Comparison of ENCODE assay signal across 8 cellular contexts in genomic region chr11:809287-810039, GRCh38. TPM values are rescaled to one million over a fixed set of nuclear protein-coding genes. Genes with fewer than 3 reads are reported as not detected.
DNase-seq lines count a peak whose midpoint lies in the region; TF ChIP-seq lines count a peak whose summit lies in the region.

Gene RPLP2 (plus strand): TSS chr11:809967. CDS start chr11:810235, 268 bp downstream.

- CTCF ChIA-PET in activated naive CD4-positive, alpha-beta T cell treated with anti-CD3 and anti-CD28 coated beads, Interleukin-2, amount 10 ng/mL, durations not matched to agents 7 days and 5 days (lab: Charles Lee) = no interaction called here

- H3K9me3 ChIP-seq in SK-N-MC (ENCODE audit: low read depth, low read length) (no peaks in the 10 kb centered on the region), suprapubic skin (no peaks in the 10 kb centered on the region)

- H3K9me3 Mint-ChIP-seq in HFFc6 = no peaks in the 10 kb centered on the region
- no peaks in the 10 kb centered on the region for H3K9me3 Mint-ChIP-seq in activated naive CD4-positive, alpha-beta T cell treated with anti-CD3 and anti-CD28 coated beads, Interleukin-2, amount 10 ng/mL, durations not matched to agents 7 days and 5 days

- H3K4me3 Mint-ChIP-seq in HFFc6 = peak within 1 kb of the TSS; percentile 98
- peak within 1 kb of the TSS; percentile 91 for H3K4me3 Mint-ChIP-seq in activated naive CD4-positive, alpha-beta T cell treated with anti-CD3 and anti-CD28 coated beads, Interleukin-2, amount 10 ng/mL, durations not matched to agents 7 days and 5 days

- WGBS in suprapubic skin = 0% methylated on average over 16 of the region's 81 CpGs

- peak within 1 kb of the TSS; percentile 100 for H3K27ac Mint-ChIP-seq in HFFc6
- H3K27ac Mint-ChIP-seq in activated naive CD4-positive, alpha-beta T cell treated with anti-CD3 and anti-CD28 coated beads, Interleukin-2, amount 10 ng/mL, durations not matched to agents 7 days and 5 days = peak within 1 kb of the TSS; percentile 97

- DNase-seq in GM03348 (ENCODE audit: low spot score) = peak; percentile 96
- DNase-seq in HFFc6 = peak; percentile 95
- peak; percentile 96 for DNase-seq in NB4 (ENCODE audit: low read depth)
- peak; percentile 79 for DNase-seq in SK-N-MC (ENCODE audit: low read depth, low spot score)
- DNase-seq in activated naive CD4-positive, alpha-beta T cell treated with anti-CD3 and anti-CD28 coated beads, Interleukin-2, amount 10 ng/mL, durations not matched to agents 7 days and 5 days = peak; percentile 98
- DNase-seq in germinal center (ENCODE audit: low spot score) = peak; percentile 96
- DNase-seq in nucleus accumbens (lab: John Stamatoyannopoulos, UW) = peak; percentile 83 to 100 (median 97)
- peak; percentile 99 to 100 for DNase-seq in suprapubic skin (ENCODE audit: low spot score in 2 of 2)

- peaks cover 39% of the 10 kb centered on the region for H3K36me3 ChIP-seq in SK-N-MC (ENCODE audit: insufficient read depth, low read length)
- peaks cover 30% of the 10 kb centered on the region for H3K36me3 ChIP-seq in suprapubic skin

- TF ChIP-seq CTCF in HFFc6 (IDR thresholded peaks at IDR 0.05) (no peak), NB4 (IDR thresholded peaks at IDR 0.05; ENCODE audit: low read depth, low read length) (no peak), suprapubic skin (IDR thresholded peaks at IDR 0.05) (no peak)

- H3K27me3 ChIP-seq in suprapubic skin = no peaks in the 10 kb centered on the region

- TF ChIP-seq POLR2A in NB4 (IDR thresholded peaks at IDR 0.05; ENCODE audit: extremely low read depth, insufficient read length) (peak; percentile 86), suprapubic skin (IDR thresholded peaks at IDR 0.05) (peak; percentile 73 to 92)

- H3K27me3 Mint-ChIP-seq in HFFc6 (ENCODE audit: insufficient read depth) = peaks cover 18% of the 10 kb centered on the region
- peaks cover 3% of the 10 kb centered on the region for H3K27me3 Mint-ChIP-seq in activated naive CD4-positive, alpha-beta T cell treated with anti-CD3 and anti-CD28 coated beads, Interleukin-2, amount 10 ng/mL, durations not matched to agents 7 days and 5 days

- H3K4me1 Mint-ChIP-seq in HFFc6 (ENCODE audit: low read depth) = peaks cover 34% of the 10 kb centered on the region
- peaks cover 55% of the 10 kb centered on the region for H3K4me1 Mint-ChIP-seq in activated naive CD4-positive, alpha-beta T cell treated with anti-CD3 and anti-CD28 coated beads, Interleukin-2, amount 10 ng/mL, durations not matched to agents 7 days and 5 days

- peaks cover 49% of the 10 kb centered on the region for H3K4me1 ChIP-seq in suprapubic skin

- H3K4me3 ChIP-seq in NB4 (ENCODE audit: low read depth, low read length) (peak within 1 kb of the TSS; percentile 98), SK-N-MC (peak within 1 kb of the TSS; percentile 96), suprapubic skin (peak within 1 kb of the TSS; percentile 98)

- no peak for TF ChIP-seq EP300 in suprapubic skin (IDR thresholded peaks at IDR 0.05)

- peak within 1 kb of the TSS; percentile 99 for H3K27ac ChIP-seq in SK-N-MC
- peak within 1 kb of the TSS; percentile 95 for H3K27ac ChIP-seq in suprapubic skin

- peak within 1 kb of the TSS; percentile 96 for H3K9ac ChIP-seq in SK-N-MC (ENCODE audit: insufficient read length)

- peaks cover 30% of the 10 kb centered on the region for H3K36me3 Mint-ChIP-seq in HFFc6 (ENCODE audit: low read depth)
- peaks cover 26% of the 10 kb centered on the region for H3K36me3 Mint-ChIP-seq in activated naive CD4-positive, alpha-beta T cell treated with anti-CD3 and anti-CD28 coated beads, Interleukin-2, amount 10 ng/mL, durations not matched to agents 7 days and 5 days

RNA-seq across cellular contexts. Expression of gene RPLP2, which starts in this region (rescaled TPM):
- 1,000 to 10,000 TPM; 1,532 to 1,781 (median 1,709) TPM for total RNA-seq in HFFc6 (2021; fragmentation: NEBNext Ultra II Directional; extraction: Animal tissue kit (Norgen Biotek cat#: 25700))
- 1,000 to 10,000 TPM in 2 of 4 donors, 100 to 1,000 TPM in 2; 692 to 1,129 (median 991) TPM for total RNA-seq in suprapubic skin

Comparison
In these comparisons a context has a peak if more than half of its experiments do, and no peak if none do; other contexts are left out.
1. Peak in every context shown above with its lines: DNase-seq, H3K4me3 ChIP-seq and H3K27ac ChIP-seq.